In genomic region chr2:41906325-41906700, GRCh38 we compare ENCODE assay signal across 25 cellular contexts.
DNase-seq lines count a peak whose midpoint lies in the region; ATAC-seq, FAIRE-seq and TF ChIP-seq lines count a peak whose summit lies in the region.
"Had no signal": no experiment of that assay in that cellular context is flagged by ENCODE, and none has a peak within 500 bp of the region (broad histone marks: within the 10 kb centered on the region; RNA-seq: fewer than 3 reads in every experiment).

No MANE protein-coding gene starts in this region.

- H3K4me3 ChIP-seq in HEK293 (ENCODE audit: low read depth, low read length) = no peak overlapping the region
- H3K4me3 ChIP-seq in CD4-positive, alpha-beta memory T cell (ENCODE audit: low read length in 2 of 2) = no peak overlapping the region
- H3K4me3 ChIP-seq: sigmoid colon, vagina had no signal

- peaks cover 84% of the 10 kb centered on the region for H3K4me1 Mint-ChIP-seq in nephron
- H3K4me1 Mint-ChIP-seq in CD4-positive, alpha-beta memory T cell = peaks cover 0 to 2% (median 0%) of the 10 kb centered on the region in 4 donors
- H3K4me1 Mint-ChIP-seq: activated CD4-positive, alpha-beta T cell treated with anti-CD3 and anti-CD28 coated beads, Interleukin-2, amount 10 ng/mL, durations not matched to agents 24 days and 14 days; B cell had no signal

- H3K4me3 Mint-ChIP-seq in nephron = peak overlapping the region in 1 of 3 experiments; percentile 2
- no peak overlapping the region for H3K4me3 Mint-ChIP-seq in CD4-positive, alpha-beta memory T cell
- H3K4me3 Mint-ChIP-seq: activated CD4-positive, alpha-beta T cell treated with anti-CD3 and anti-CD28 coated beads, Interleukin-2, amount 10 ng/mL, durations not matched to agents 24 days and 14 days; activated naive CD4-positive, alpha-beta T cell treated with anti-CD3 and anti-CD28 coated beads for 36 hours; B cell; dendritic cell treated with granulocyte-macrophage colony-stimulating factor and Interleukin-4, amounts not matched to agents 40 ng/mL and 50 ng/mL, for 4 days; mesothelial cell of epicardium had no signal

- peak; percentile 99 for FAIRE-seq in endometrium (lab: Jason Lieb, UNC)
- FAIRE-seq: astrocyte, H1, kidney had no signal

- no peak for TF ChIP-seq CTCF in AG09319 (IDR thresholded peaks at IDR 0.05; ENCODE audit: low read depth, low read length)
- no peak for TF ChIP-seq CTCF in HEK293 (tag by site-specific recombination; IDR thresholded peaks at IDR 0.05)
- TF ChIP-seq CTCF in nephron (IDR thresholded peaks at IDR 0.05; ENCODE audit: unreplicated experiment in 3 of 3) = no peak

- POLR2A ChIA-PET in HEK293 (lab: Yijun Ruan, JAX) = no interaction called here
- POLR2A ChIA-PET in CD4-positive, alpha-beta memory T cell (lab: Charles Lee; ENCODE audit: partially characterized antibody) = no interaction called here

- no peak for ATAC-seq in GM21529 (IDR thresholded peaks at IDR 0.05; ENCODE audit: unreplicated experiment)

- H3K9me3 ChIP-seq in HEK293 (ENCODE audit: control insufficient read depth, insufficient read depth, low read depth, low read length) = no peaks in the 10 kb centered on the region
- no peaks in the 10 kb centered on the region for H3K9me3 ChIP-seq in CD4-positive, alpha-beta memory T cell (ENCODE audit: control insufficient read depth in 1 of 2, low read length in 2 of 2)
- H3K9me3 ChIP-seq: sigmoid colon, vagina had no signal

- intact Hi-C loops in CD4-positive, alpha-beta memory T cell (cut with micrococcal nuclease) = no loop called here

- peak; percentile 79 for DNase-seq in AG09319 (ENCODE audit: extremely low read depth, low read depth)
- no peak for DNase-seq in EL
- no peak for DNase-seq in CD4-positive, alpha-beta memory T cell
- no peak for DNase-seq in GM19238 (ENCODE audit: insufficient read length, low spot score)
- DNase-seq: activated CD4-positive, alpha-beta T cell treated with anti-CD3 and anti-CD28 coated beads, Interleukin-2, amount 10 ng/mL, durations not matched to agents 24 days and 14 days; activated CD8-positive, alpha-beta memory T cell treated with anti-CD3 and anti-CD28 coated beads, Interleukin-2, amount 50 U/mL, for 48 hours; activated naive CD4-positive, alpha-beta T cell treated with anti-CD3 and anti-CD28 coated beads for 36 hours; hippocampal formation; kidney; NCI-H1092; NCI-H2081 treated with DMSO at 0.1 percent for 48 hours; NCI-H524; nucleus accumbens; SIG-M5; sigmoid colon had no signal

- H3K27ac ChIP-seq in HEK293 (ENCODE audit: extremely low read depth, low read depth, low read length) = no peak overlapping the region
- no peak overlapping the region for H3K27ac ChIP-seq in CD4-positive, alpha-beta memory T cell (ENCODE audit: low read depth, low read length)
- H3K27ac ChIP-seq: sigmoid colon, vagina had no signal

- no peaks in the 10 kb centered on the region for H3K9me3 Mint-ChIP-seq in nephron
- H3K9me3 Mint-ChIP-seq in CD4-positive, alpha-beta memory T cell = no peaks in the 10 kb centered on the region
- H3K9me3 Mint-ChIP-seq: activated CD4-positive, alpha-beta T cell treated with anti-CD3 and anti-CD28 coated beads, Interleukin-2, amount 10 ng/mL, durations not matched to agents 24 days and 14 days; activated naive CD4-positive, alpha-beta T cell treated with anti-CD3 and anti-CD28 coated beads for 36 hours; dendritic cell treated with granulocyte-macrophage colony-stimulating factor and Interleukin-4, amounts not matched to agents 40 ng/mL and 50 ng/mL, for 4 days; mesothelial cell of epicardium had no signal

- H3K4me1 ChIP-seq in HEK293 (ENCODE audit: control insufficient read depth, insufficient read depth, low read length) = no peaks in the 10 kb centered on the region
- no peaks in the 10 kb centered on the region for H3K4me1 ChIP-seq in CD4-positive, alpha-beta memory T cell (ENCODE audit: insufficient read depth, low read length)

- H3K36me3 Mint-ChIP-seq in nephron (ENCODE audit: low read depth) = no peaks in the 10 kb centered on the region
- H3K36me3 Mint-ChIP-seq in CD4-positive, alpha-beta memory T cell = no peaks in the 10 kb centered on the region
- H3K36me3 Mint-ChIP-seq: mesothelial cell of epicardium had no signal

- CTCF ChIA-PET in HEK293 (lab: Yijun Ruan, JAX) = interaction anchor here (0.6 kb wide), 1 partner anchor 115 kb away, joined by 4 read pairs; no protein-coding TSS in a partner anchor
- CTCF ChIA-PET in CD4-positive, alpha-beta memory T cell (lab: Charles Lee; ENCODE audit: partially characterized antibody) = interaction anchor here (0.6 kb wide), 1 partner anchor 766 kb away, joined by 3 read pairs; no protein-coding TSS in a partner anchor

- H3K27ac Mint-ChIP-seq in nephron = peak overlapping the region; percentile 87 to 92 (median 91)
- no peak overlapping the region for H3K27ac Mint-ChIP-seq in CD4-positive, alpha-beta memory T cell
- H3K27ac Mint-ChIP-seq: activated CD4-positive, alpha-beta T cell treated with anti-CD3 and anti-CD28 coated beads, Interleukin-2, amount 10 ng/mL, durations not matched to agents 24 days and 14 days; activated naive CD4-positive, alpha-beta T cell treated with anti-CD3 and anti-CD28 coated beads for 36 hours; B cell; dendritic cell treated with granulocyte-macrophage colony-stimulating factor and Interleukin-4, amounts not matched to agents 40 ng/mL and 50 ng/mL, for 4 days had no signal

- no peaks in the 10 kb centered on the region for H3K36me3 ChIP-seq in HEK293 (ENCODE audit: control insufficient read depth in 2 of 2, insufficient read depth in 1 of 2, low read length in 2 of 2)
- no peaks in the 10 kb centered on the region for H3K36me3 ChIP-seq in CD4-positive, alpha-beta memory T cell (ENCODE audit: insufficient read depth, low read length)
- H3K36me3 ChIP-seq: sigmoid colon, vagina had no signal

- H3K27me3 ChIP-seq in CD4-positive, alpha-beta memory T cell (ENCODE audit: insufficient read depth, low read length) = peaks cover 3% of the 10 kb centered on the region
- H3K27me3 ChIP-seq: sigmoid colon, vagina had no signal

- H3K27me3 Mint-ChIP-seq in nephron (ENCODE audit: low read depth) = peaks cover 5% of the 10 kb centered on the region
- peaks cover 13 to 16% of the 10 kb centered on the region in 2 donors for H3K27me3 Mint-ChIP-seq in CD4-positive, alpha-beta memory T cell

TF ChIP-seq in HEK293, 187 proteins besides CTCF, POLR2A, EP300 and RAD21:
- TF ChIP-seq ZIC2 (tag by site-specific recombination; IDR thresholded peaks at IDR 0.05) (peak; percentile 63), ZNF629 (tag by site-specific recombination; IDR thresholded peaks at IDR 0.05) (no peak), ZNF610 (tag by site-specific recombination; IDR thresholded peaks at IDR 0.05; ENCODE audit: borderline replicate concordance) (no peak), GLIS1 (tag by site-specific recombination; IDR thresholded peaks at IDR 0.05) (0 out of 2 replicates have a peak, but pooled peaks have one; percentile 12), SETDB1 (IDR thresholded peaks at IDR 0.05; ENCODE audit: insufficient read length, low read length) (no peak), REPIN1 (tag by site-specific recombination; IDR thresholded peaks at IDR 0.05; ENCODE audit: low read depth) (no peak), ZBTB49 (tag by site-specific recombination; IDR thresholded peaks at IDR 0.05; ENCODE audit: low read depth) (no peak), FEZF1 (tag by site-specific recombination; IDR thresholded peaks at IDR 0.05) (no peak), TCF7L2 (IDR thresholded peaks at IDR 0.05; ENCODE audit: borderline replicate concordance, low read depth, low read length) (no peak), ZNF426 (tag by site-specific recombination; IDR thresholded peaks at IDR 0.05) (no peak)
- TF ChIP-seq, protein P1, sequence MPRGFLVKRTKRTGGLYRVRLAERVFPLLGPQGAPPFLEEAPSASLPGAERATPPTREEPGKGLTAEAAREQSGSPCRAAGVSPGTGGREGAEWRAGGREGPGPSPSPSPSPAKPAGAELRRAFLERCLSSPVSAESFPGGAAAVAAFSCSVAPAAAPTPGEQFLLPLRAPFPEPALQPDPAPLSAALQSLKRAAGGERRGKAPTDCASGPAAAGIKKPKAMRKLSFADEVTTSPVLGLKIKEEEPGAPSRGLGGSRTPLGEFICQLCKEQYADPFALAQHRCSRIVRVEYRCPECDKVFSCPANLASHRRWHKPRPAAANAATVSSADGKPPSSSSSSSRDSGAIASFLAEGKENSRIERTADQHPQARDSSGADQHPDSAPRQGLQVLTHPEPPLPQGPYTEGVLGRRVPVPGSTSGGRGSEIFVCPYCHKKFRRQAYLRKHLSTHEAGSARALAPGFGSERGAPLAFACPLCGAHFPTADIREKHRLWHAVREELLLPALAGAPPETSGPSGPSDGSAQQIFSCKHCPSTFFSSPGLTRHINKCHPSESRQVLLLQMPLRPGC (tag by site-specific recombination; IDR thresholded peaks at IDR 0.05) = no peak
- TF ChIP-seq, protein P2, sequence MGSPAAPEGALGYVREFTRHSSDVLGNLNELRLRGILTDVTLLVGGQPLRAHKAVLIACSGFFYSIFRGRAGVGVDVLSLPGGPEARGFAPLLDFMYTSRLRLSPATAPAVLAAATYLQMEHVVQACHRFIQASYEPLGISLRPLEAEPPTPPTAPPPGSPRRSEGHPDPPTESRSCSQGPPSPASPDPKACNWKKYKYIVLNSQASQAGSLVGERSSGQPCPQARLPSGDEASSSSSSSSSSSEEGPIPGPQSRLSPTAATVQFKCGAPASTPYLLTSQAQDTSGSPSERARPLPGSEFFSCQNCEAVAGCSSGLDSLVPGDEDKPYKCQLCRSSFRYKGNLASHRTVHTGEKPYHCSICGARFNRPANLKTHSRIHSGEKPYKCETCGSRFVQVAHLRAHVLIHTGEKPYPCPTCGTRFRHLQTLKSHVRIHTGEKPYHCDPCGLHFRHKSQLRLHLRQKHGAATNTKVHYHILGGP (tag by site-specific recombination; IDR thresholded peaks at IDR 0.05) = peak; percentile 85

Comparison
In these comparisons a context has a peak if more than half of its experiments do, and no peak if none do; other contexts are left out.
1. H3K27ac Mint-ChIP-seq: peak in nephron (3 of 3); none in CD4-positive, alpha-beta memory T cell (0 of 7).